ENCODE assay signal across 23 cellular contexts in genomic region chr1:112423207-112423606, GRCh38.
"Had no signal": no experiment of that assay in that cellular context is flagged by ENCODE, and none has a peak within 500 bp of the region (broad histone marks: within the 10 kb centered on the region; RNA-seq: fewer than 3 reads in every experiment).

No MANE protein-coding gene starts in this region.

- H3K27me3 ChIP-seq: breast epithelium, MG63 had no signal

- H3K9me3 ChIP-seq: breast epithelium, MG63 had no signal

- DNase-seq: activated CD4-positive, alpha-beta memory T cell treated with anti-CD3 and anti-CD28 coated beads, Interleukin-2, amount 10 ng/mL, durations not matched to agents 7 days and 5 days; activated CD4-positive, alpha-beta T cell treated with anti-CD3 and anti-CD28 coated beads for 36 hours; activated CD4-positive, alpha-beta T cell treated with anti-CD3 and anti-CD28 coated beads, Interleukin-2, amount 50 U/mL, for 1 hour; activated gamma-delta T cell treated with Interleukin-2 at 50 U/mL for 16 hours; activated naive CD4-positive, alpha-beta T cell treated with anti-CD3 and anti-CD28 coated beads, Interleukin-2, amount 10 ng/mL, durations not matched to agents 7 days and 5 days; activated naive CD8-positive, alpha-beta T cell treated with anti-CD3 and anti-CD28 coated beads, Interleukin-2, amount 10 ng/mL, durations not matched to agents 7 days and 5 days; activated T-cell treated with anti-CD3 and anti-CD28 coated beads for 4 hours; activated T-cell treated with anti-CD3 and anti-CD28 coated beads, Interleukin-2, amount 50 U/mL, for 48 hours; aorta; caudate nucleus; MG63; MV-4-11; NCI-H1092 treated with DMSO at 0.1 percent for 48 hours; NCI-H1417 treated with DMSO at 0.1 percent for 48 hours; NCI-H1694 treated with DMSO at 0.1 percent for 48 hours; NCI-H2081; NCI-H446; NCI-H524; PC-3; SHP77 treated with DMSO at 0.1 percent for 48 hours; T-helper 2 cell had no signal

- H3K27ac ChIP-seq: breast epithelium, VCaP had no signal

- H3K36me3 ChIP-seq: breast epithelium had no signal

- H3K4me1 ChIP-seq: breast epithelium had no signal

- H3K4me3 ChIP-seq: breast epithelium, MG63 had no signal
